Comparison of ENCODE assay signal across 18 cellular contexts in genomic region chr5:127002390-127002789, GRCh38. TPM values are rescaled to one million over a fixed set of nuclear protein-coding genes. Genes with fewer than 3 reads are reported as not detected.
DNase-seq lines count a peak whose midpoint lies in the region; ATAC-seq and TF ChIP-seq lines count a peak whose summit lies in the region.
"Had no signal": no experiment of that assay in that cellular context is flagged by ENCODE, and none has a peak within 500 bp of the region (broad histone marks: within the 10 kb centered on the region; RNA-seq: fewer than 3 reads in every experiment).

No MANE protein-coding gene starts in this region.

- H3K4me2 ChIP-seq in osteoblast (ENCODE audit: insufficient read depth, low read length), result peak overlapping the region; percentile 55

- DNase-seq in ELR (ENCODE audit: low read depth) (peak; percentile 54), adipocyte (ENCODE audit: low read depth) (peak; percentile 35), fibroblast of gingiva (ENCODE audit: low read depth) (peak; percentile 75), osteoblast (ENCODE audit: insufficient read length, low spot score, missing footprints) (peak; percentile 68), left lung (no peak), NCI-H345 treated with DMSO at 0.1 percent for 48 hours (lab: John Stamatoyannopoulos, UW; ENCODE audit: unreplicated experiment) (no peak), NCI-H510A treated with DMSO at 0.1 percent for 48 hours (lab: John Stamatoyannopoulos, UW) (no peak)
- DNase-seq in naive thymus-derived CD4-positive, alpha-beta T cell, result no peak
- DNase-seq: activated CD4-positive, alpha-beta memory T cell treated with anti-CD3 and anti-CD28 coated beads, Interleukin-2, amount 10 ng/mL, durations not matched to agents 7 days and 5 days; C1 segment of cervical spinal cord; cortex of kidney; mammary epithelial cell; NCI-H1105; SIG-M5; upper lobe of right lung had no signal

- ATAC-seq in left lung, result no peak
- no peak for ATAC-seq in naive thymus-derived CD4-positive, alpha-beta T cell
- ATAC-seq: stimulated activated memory B cell treated with anti-CD40 and anti-IgM and Interleukin-4, amounts not matched to agents 10 μg/mL and 1 μg/mL and 100 μg/mL, for 72 hours; upper lobe of right lung had no signal

- no peaks in the 10 kb centered on the region for H3K9me3 Mint-ChIP-seq in naive thymus-derived CD4-positive, alpha-beta T cell
- H3K9me3 Mint-ChIP-seq: activated CD4-positive, alpha-beta memory T cell treated with anti-CD3 and anti-CD28 coated beads, Interleukin-2, amount 10 ng/mL, durations not matched to agents 7 days and 5 days; activated T-helper 1 cell treated with anti-CD3 and anti-CD28 coated beads, Interleukin-12 subunit alpha, Interleukin-12 subunit beta, Interleukin-2, Interleukin-4 antibody, amounts not matched to agents 30 ng/mL and 10 ng/mL and 1 ng/mL, durations not matched to agents 14 hours and 24 hours and 36 hours; stimulated activated memory B cell treated with anti-CD40 and anti-IgM and Interleukin-4, amounts not matched to agents 10 μg/mL and 1 μg/mL and 100 μg/mL, for 72 hours had no signal

- no peaks in the 10 kb centered on the region for H4K20me1 ChIP-seq in osteoblast (ENCODE audit: insufficient read depth, low read length)

- POLR2A ChIA-PET in naive thymus-derived CD4-positive, alpha-beta T cell (lab: Charles Lee), result interaction anchor here (0.6 kb wide), 1 partner anchor 230 kb away, joined by 3 read pairs; no protein-coding TSS in a partner anchor

- intact Hi-C loops in left lung (cut with DNase I), result no loop called here
- intact Hi-C loops in naive thymus-derived CD4-positive, alpha-beta T cell (cut with micrococcal nuclease), result no loop called here

- peaks cover 22% of the 10 kb centered on the region for H3K4me1 ChIP-seq in adipocyte (ENCODE audit: control insufficient read depth, insufficient read depth, low read length)
- peaks cover 26% of the 10 kb centered on the region for H3K4me1 ChIP-seq in osteoblast (ENCODE audit: insufficient read depth, low read length)
- no peaks in the 10 kb centered on the region for H3K4me1 ChIP-seq in left lung
- H3K4me1 ChIP-seq in naive thymus-derived CD4-positive, alpha-beta T cell (ENCODE audit: control insufficient read depth in 2 of 2, insufficient read depth in 2 of 2, low read length in 2 of 2), result no peaks in the 10 kb centered on the region

- H3K27ac Mint-ChIP-seq in naive thymus-derived CD4-positive, alpha-beta T cell, result no peak overlapping the region
- H3K27ac Mint-ChIP-seq: activated CD4-positive, alpha-beta memory T cell treated with anti-CD3 and anti-CD28 coated beads, Interleukin-2, amount 10 ng/mL, durations not matched to agents 7 days and 5 days; activated T-helper 1 cell treated with anti-CD3 and anti-CD28 coated beads, Interleukin-12 subunit alpha, Interleukin-12 subunit beta, Interleukin-2, Interleukin-4 antibody, amounts not matched to agents 30 ng/mL and 10 ng/mL and 1 ng/mL, durations not matched to agents 14 hours and 24 hours and 36 hours; stimulated activated memory B cell treated with anti-CD40 and anti-IgM and Interleukin-4, amounts not matched to agents 10 μg/mL and 1 μg/mL and 100 μg/mL, for 72 hours had no signal

- H3K9me3 ChIP-seq in adipocyte (ENCODE audit: control insufficient read depth, low read length) (no peaks in the 10 kb centered on the region), osteoblast (ENCODE audit: low read depth, low read length) (no peaks in the 10 kb centered on the region), left lung (no peaks in the 10 kb centered on the region)
- no peaks in the 10 kb centered on the region for H3K9me3 ChIP-seq in naive thymus-derived CD4-positive, alpha-beta T cell (ENCODE audit: control insufficient read depth in 2 of 3, low read length in 3 of 3)
- H3K9me3 ChIP-seq: esophagus muscularis mucosa, upper lobe of right lung had no signal

- no peak overlapping the region for H2AFZ ChIP-seq in osteoblast (ENCODE audit: low read length)

- peak overlapping the region; percentile 89 for H3K27ac ChIP-seq in osteoblast (ENCODE audit: low read depth, low read length)
- no peak overlapping the region for H3K27ac ChIP-seq in left lung
- H3K27ac ChIP-seq in naive thymus-derived CD4-positive, alpha-beta T cell (ENCODE audit: low read depth, low read length), result no peak overlapping the region
- H3K27ac ChIP-seq: esophagus muscularis mucosa, upper lobe of right lung had no signal

- no peak overlapping the region for H3K9ac ChIP-seq in adipocyte (ENCODE audit: low read length)

- H3K36me3 ChIP-seq in adipocyte (ENCODE audit: control insufficient read depth, insufficient read depth, low read length, severe bottlenecking) (no peaks in the 10 kb centered on the region), osteoblast (ENCODE audit: insufficient read depth, low read length) (no peaks in the 10 kb centered on the region), left lung (no peaks in the 10 kb centered on the region)
- no peaks in the 10 kb centered on the region for H3K36me3 ChIP-seq in naive thymus-derived CD4-positive, alpha-beta T cell (ENCODE audit: control insufficient read depth in 2 of 3, insufficient read depth in 3 of 3, low read length in 3 of 3)
- H3K36me3 ChIP-seq: esophagus muscularis mucosa, upper lobe of right lung had no signal

- H3K4me3 Mint-ChIP-seq in naive thymus-derived CD4-positive, alpha-beta T cell, result no peak overlapping the region
- H3K4me3 Mint-ChIP-seq: activated CD4-positive, alpha-beta memory T cell treated with anti-CD3 and anti-CD28 coated beads, Interleukin-2, amount 10 ng/mL, durations not matched to agents 7 days and 5 days; activated T-helper 1 cell treated with anti-CD3 and anti-CD28 coated beads, Interleukin-12 subunit alpha, Interleukin-12 subunit beta, Interleukin-2, Interleukin-4 antibody, amounts not matched to agents 30 ng/mL and 10 ng/mL and 1 ng/mL, durations not matched to agents 14 hours and 24 hours and 36 hours; stimulated activated memory B cell treated with anti-CD40 and anti-IgM and Interleukin-4, amounts not matched to agents 10 μg/mL and 1 μg/mL and 100 μg/mL, for 72 hours had no signal

- peaks cover 0 to 32% (median 12%) of the 10 kb centered on the region in 7 donors for H3K4me1 Mint-ChIP-seq in naive thymus-derived CD4-positive, alpha-beta T cell
- H3K4me1 Mint-ChIP-seq: activated CD4-positive, alpha-beta memory T cell treated with anti-CD3 and anti-CD28 coated beads, Interleukin-2, amount 10 ng/mL, durations not matched to agents 7 days and 5 days had no signal

- peaks cover 3% of the 10 kb centered on the region for H3K79me2 ChIP-seq in osteoblast (ENCODE audit: insufficient read depth, low read length)

- no peak overlapping the region for H3K4me3 ChIP-seq in adipocyte (ENCODE audit: low read length)
- no peak overlapping the region for H3K4me3 ChIP-seq in osteoblast (ENCODE audit: insufficient read depth, low read length)
- H3K4me3 ChIP-seq in left lung, result no peak overlapping the region
- H3K4me3 ChIP-seq in naive thymus-derived CD4-positive, alpha-beta T cell (ENCODE audit: low read length), result no peak overlapping the region
- H3K4me3 ChIP-seq: esophagus muscularis mucosa, upper lobe of right lung had no signal

- CTCF ChIA-PET in naive thymus-derived CD4-positive, alpha-beta T cell (lab: Charles Lee), result no interaction called here

- H3K36me3 Mint-ChIP-seq in naive thymus-derived CD4-positive, alpha-beta T cell, result peaks cover 0 to 15% (median 5%) of the 10 kb centered on the region in 5 donors

- TF ChIP-seq CTCF in osteoblast (IDR thresholded peaks at IDR 0.05; ENCODE audit: extremely low read depth, low read depth, low read length) (no peak), left lung (IDR thresholded peaks at IDR 0.05) (no peak)

- H3K27me3 Mint-ChIP-seq in naive thymus-derived CD4-positive, alpha-beta T cell, result no peaks in the 10 kb centered on the region
- H3K27me3 Mint-ChIP-seq: activated CD4-positive, alpha-beta memory T cell treated with anti-CD3 and anti-CD28 coated beads, Interleukin-2, amount 10 ng/mL, durations not matched to agents 7 days and 5 days; stimulated activated memory B cell treated with anti-CD40 and anti-IgM and Interleukin-4, amounts not matched to agents 10 μg/mL and 1 μg/mL and 100 μg/mL, for 72 hours had no signal

- H3K27me3 ChIP-seq in adipocyte (replicated peaks; ENCODE audit: control insufficient read depth, insufficient read depth, low read length) (no peaks in the 10 kb centered on the region), osteoblast (ENCODE audit: insufficient read depth, low read length) (no peaks in the 10 kb centered on the region), left lung (no peaks in the 10 kb centered on the region)
- no peaks in the 10 kb centered on the region for H3K27me3 ChIP-seq in naive thymus-derived CD4-positive, alpha-beta T cell (ENCODE audit: control insufficient read depth in 2 of 2, insufficient read depth in 2 of 2, low read length in 2 of 2)
- H3K27me3 ChIP-seq: esophagus muscularis mucosa, upper lobe of right lung had no signal

RNA-seq across cellular contexts. Expression of gene MARCHF3, which starts 28.0 kb away (rescaled TPM):
- total RNA-seq in osteoblast (2.2 and 3.5 TPM in 2 replicates), left lung (1 to 10 TPM; 3.4 to 8.7 TPM)
- total RNA-seq in naive thymus-derived CD4-positive, alpha-beta T cell, result 10 to 100 TPM in 3 of 5 experiments, 1 to 10 TPM in 2; 3.1 to 15.4 (median 13.0) TPM
- 10 to 100 TPM; 10.8 to 14.9 TPM for polyA plus RNA-seq in naive thymus-derived CD4-positive, alpha-beta T cell

Comparison
In these comparisons a context has a peak if more than half of its experiments do, and no peak if none do; other contexts are left out.
1. DNase-seq: peak in ELR (single experiment), adipocyte (single experiment), fibroblast of gingiva (single experiment) and osteoblast (single experiment); none in left lung (0 of 2), naive thymus-derived CD4-positive, alpha-beta T cell (0 of 9), NCI-H345 treated with DMSO at 0.1 percent for 48 hours (single experiment) and NCI-H510A treated with DMSO at 0.1 percent for 48 hours (single experiment).